Comparison of ENCODE assay signal across 8 cellular contexts in the genomic region with DNA sequence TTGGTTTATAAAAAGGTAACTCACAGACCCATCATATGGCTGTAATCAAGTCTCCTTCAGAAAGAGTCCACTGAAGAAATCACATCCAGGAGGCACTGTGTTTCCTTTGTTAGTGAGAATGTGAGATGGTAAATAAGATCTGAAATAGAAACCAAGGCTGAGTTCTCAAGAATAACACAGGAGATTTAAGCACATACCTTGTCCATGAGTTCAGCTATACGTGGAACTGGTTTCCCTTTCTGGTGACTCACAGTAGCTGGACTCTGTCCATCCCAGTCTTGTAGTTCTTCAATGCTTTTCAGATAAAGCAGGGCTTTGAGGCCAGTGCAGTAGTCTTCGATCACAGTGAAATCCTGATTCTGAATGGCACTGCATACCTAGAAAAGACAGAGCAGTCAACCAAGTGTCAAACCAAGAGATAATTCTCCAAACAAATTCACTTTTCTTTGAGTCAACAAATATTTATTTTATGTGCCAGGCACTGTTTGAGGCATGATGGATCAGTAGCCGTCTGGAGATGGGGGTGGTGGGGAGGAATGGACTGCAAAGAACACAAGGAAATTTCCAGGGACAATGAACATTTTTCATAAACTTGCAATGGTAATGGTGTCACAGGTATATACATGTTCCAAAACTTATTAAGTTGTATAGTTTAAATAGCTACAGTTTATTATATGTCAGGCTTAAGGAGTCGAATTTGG.
DNase-seq lines count a peak whose midpoint lies in the region; ATAC-seq and TF ChIP-seq lines count a peak whose summit lies in the region.

No MANE protein-coding gene starts in this region.

- 0 out of 2 replicates have a peak, but pooled peaks have one; percentile 25 for TF ChIP-seq CTCF in BJ (IDR thresholded peaks at IDR 0.05; ENCODE audit: insufficient read depth, low read depth, low read length)

- CTCF ChIA-PET in BJ (lab: Yijun Ruan, JAX) = interaction anchor here (0.7 to 1.0 kb wide), 2 partner anchors 332 to 347 kb away, joined by 3 to 5 read pairs; no protein-coding TSS in a partner anchor

- ATAC-seq in HG03095 (IDR thresholded peaks at IDR 0.05; ENCODE audit: unreplicated experiment) (no peak), HG03457 (IDR thresholded peaks at IDR 0.05; ENCODE audit: unreplicated experiment) (no peak)

- no peak overlapping the region for H3K4me3 ChIP-seq in BJ (ENCODE audit: low read depth, low read length)

- POLR2A ChIA-PET in BJ (lab: Charles Lee) = no interaction called here

- DNase-seq in BJ (ENCODE audit: low read depth) = peak; percentile 71
- DNase-seq in LoVo (ENCODE audit: low spot score) = peak; percentile 34
- peak; percentile 93 for DNase-seq in dermis blood vessel endothelial cell
- peak; percentile 67 for DNase-seq in mucosa of gallbladder (ENCODE audit: low spot score)
- DNase-seq in effector CD4-positive, alpha-beta T cell = no peak
- DNase-seq in C1 segment of cervical spinal cord (lab: John Stamatoyannopoulos, UW) = no peak

- H3K27me3 ChIP-seq in BJ (ENCODE audit: control insufficient read depth, insufficient read depth, low read length) = no peaks in the 10 kb centered on the region

- H3K36me3 ChIP-seq in BJ (ENCODE audit: control insufficient read depth, insufficient read depth, low read length) = 0 out of 2 replicates have a peak, but pooled peaks cover 1% of the 10 kb centered on the region

Comparison
In these comparisons a context has a peak if more than half of its experiments do, and no peak if none do; other contexts are left out.
1. DNase-seq: peak in BJ (single experiment), LoVo (single experiment), dermis blood vessel endothelial cell (single experiment) and mucosa of gallbladder (single experiment); none in effector CD4-positive, alpha-beta T cell (single experiment) and C1 segment of cervical spinal cord (0 of 14).